In genomic region chr20:51385941-51386530, GRCh38 we compare ENCODE assay signal across 8 cellular contexts.
A peak's percentile ranks its signal among the peaks of the same experiment; 100 is the strongest.
DNase-seq lines count a peak whose midpoint lies in the region; ATAC-seq and TF ChIP-seq lines count a peak whose summit lies in the region.

No MANE protein-coding gene starts in this region.

- H3K9me3 ChIP-seq in A673 (ENCODE audit: low read depth, low read length, poor library complexity, severe bottlenecking), result no peaks in the 10 kb centered on the region

- peak; percentile 64 for TF ChIP-seq CTCF in A673 (conservative IDR thresholded peaks at IDR 0.05; ENCODE audit: low read depth, low read length)
- peak; percentile 73 for TF ChIP-seq CTCF in GM06990 (IDR thresholded peaks at IDR 0.05; ENCODE audit: insufficient read depth, low read length, poor library complexity, severe bottlenecking)

- CTCF ChIA-PET in A673 (lab: Charles Lee), result interaction anchor here (1.0 to 1.6 kb wide), 5 partner anchors 107 to 697 kb away, joined by 3 to 31 read pairs (median 5); no protein-coding TSS in a partner anchor

- ATAC-seq in HG03565 (IDR thresholded peaks at IDR 0.05; ENCODE audit: unreplicated experiment), result no peak

- H3K27me3 ChIP-seq in A673 (replicated peaks; ENCODE audit: insufficient read depth, low read depth, low read length, poor library complexity), result no peaks in the 10 kb centered on the region
- H3K27me3 ChIP-seq in GM06990 (replicated peaks; ENCODE audit: control insufficient read depth, insufficient read depth, low read length), result no peaks in the 10 kb centered on the region

- H3K36me3 ChIP-seq in A673 (ENCODE audit: insufficient read depth, low read length, poor library complexity, severe bottlenecking) (no peaks in the 10 kb centered on the region), GM06990 (ENCODE audit: control insufficient read depth, insufficient read depth, low read length) (peaks cover 5% of the 10 kb centered on the region)

- no peak overlapping the region for H3K27ac ChIP-seq in A673 (ENCODE audit: low read depth, low read length, poor library complexity, severe bottlenecking)

- POLR2A ChIA-PET in A673 (lab: Charles Lee; ENCODE audit: low non-redundant PET), result interaction anchor here (0.5 kb wide), 1 partner anchor 219 kb away, joined by 8 read pairs; no protein-coding TSS in a partner anchor

- intact Hi-C loops in A673 (cut with micrococcal nuclease; ENCODE audit: unreplicated experiment), result loop anchor here (2.0 kb wide), 1 partner anchor 209 kb away; no protein-coding TSS in a partner anchor

- no peak overlapping the region for H3K4me3 ChIP-seq in A673 (ENCODE audit: low read depth, low read length, poor library complexity, severe bottlenecking)
- no peak overlapping the region for H3K4me3 ChIP-seq in GM06990 (replicated peaks; ENCODE audit: low read depth, low read length)

- H3K4me1 ChIP-seq in A673 (ENCODE audit: insufficient read depth, low read length, poor library complexity, severe bottlenecking), result peaks cover 7% of the 10 kb centered on the region

- BruUV-seq in A673 (replicated peaks; lab: Mats Ljungman, UMichigan), result no TSS peak

- DNase-seq in A673 (ENCODE audit: low spot score) (peak; percentile 57), GM06990 (ENCODE audit: extremely low read depth, insufficient read length) (no peak), NCI-H526 (lab: John Stamatoyannopoulos, UW) (peak; percentile 40 to 89), amniotic epithelial cell (ENCODE audit: low read depth) (peak; percentile 44), iris pigment epithelial cell (ENCODE audit: low read depth) (peak; percentile 48), NCI-H1048 (lab: John Stamatoyannopoulos, UW) (no peak), NCI-H2107 treated with DMSO at 0.1 percent for 48 hours (lab: John Stamatoyannopoulos, UW; ENCODE audit: unreplicated experiment) (no peak)

Comparison
In these comparisons a context has a peak if more than half of its experiments do, and no peak if none do; other contexts are left out.
1. DNase-seq: peak in A673 (single experiment), NCI-H526 (2 of 2), amniotic epithelial cell (single experiment) and iris pigment epithelial cell (single experiment); none in GM06990 (single experiment), NCI-H1048 (single experiment) and NCI-H2107 treated with DMSO at 0.1 percent for 48 hours (single experiment).